Comparison of ENCODE assay signal across 2 cellular contexts in the genomic region with DNA sequence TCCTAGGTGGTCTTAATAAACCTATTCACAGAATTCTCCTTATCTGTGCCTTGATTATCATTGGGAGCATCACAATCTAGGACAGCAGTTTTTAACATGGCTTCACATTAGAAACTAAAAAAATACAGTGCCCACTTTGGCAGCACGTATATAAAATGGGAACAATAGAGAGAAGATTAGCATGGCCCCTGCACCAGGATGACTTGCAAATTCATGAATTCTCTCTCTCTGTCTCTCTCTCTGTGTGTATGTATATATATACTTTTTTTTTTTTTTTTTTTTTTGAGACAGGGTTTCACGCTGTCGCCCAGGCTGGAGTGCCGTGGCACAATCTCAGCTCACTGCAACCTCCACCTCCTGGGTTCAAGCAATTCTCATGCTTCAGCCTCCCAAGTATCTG.
TF ChIP-seq lines count a peak whose summit lies in the region.

No MANE protein-coding gene starts in this region.

TF ChIP-seq in HepG2, 621 proteins besides CTCF, POLR2A, EP300 and RAD21:
- TF ChIP-seq, protein P1, sequence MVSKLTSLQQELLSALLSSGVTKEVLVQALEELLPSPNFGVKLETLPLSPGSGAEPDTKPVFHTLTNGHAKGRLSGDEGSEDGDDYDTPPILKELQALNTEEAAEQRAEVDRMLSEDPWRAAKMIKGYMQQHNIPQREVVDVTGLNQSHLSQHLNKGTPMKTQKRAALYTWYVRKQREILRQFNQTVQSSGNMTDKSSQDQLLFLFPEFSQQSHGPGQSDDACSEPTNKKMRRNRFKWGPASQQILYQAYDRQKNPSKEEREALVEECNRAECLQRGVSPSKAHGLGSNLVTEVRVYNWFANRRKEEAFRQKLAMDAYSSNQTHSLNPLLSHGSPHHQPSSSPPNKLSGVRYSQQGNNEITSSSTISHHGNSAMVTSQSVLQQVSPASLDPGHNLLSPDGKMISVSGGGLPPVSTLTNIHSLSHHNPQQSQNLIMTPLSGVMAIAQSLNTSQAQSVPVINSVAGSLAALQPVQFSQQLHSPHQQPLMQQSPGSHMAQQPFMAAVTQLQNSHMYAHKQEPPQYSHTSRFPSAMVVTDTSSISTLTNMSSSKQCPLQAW (CRISPR knock-in tag; IDR thresholded peaks at IDR 0.05): no peak
- peak; percentile 65 for TF ChIP-seq NFE2L2 (IDR thresholded peaks at IDR 0.05; ENCODE audit: low read length)

TF ChIP-seq in IMR-90, 13 proteins besides CTCF, POLR2A, EP300 and RAD21:
- TF ChIP-seq BHLHE40 (IDR thresholded peaks at IDR 0.05; ENCODE audit: low read depth, low read length): no peak
- TF ChIP-seq CEBPB (IDR thresholded peaks at IDR 0.05; ENCODE audit: low read depth, low read length): no peak
- TF ChIP-seq NFE2L2 (IDR thresholded peaks at IDR 0.05; ENCODE audit: low read depth, low read length): peak; percentile 22; the same call in 1 of the 2 replicates
- TF ChIP-seq MAFK (IDR thresholded peaks at IDR 0.05; ENCODE audit: low read depth, low read length): no peak
